ENCODE assay signal across 22 cellular contexts in the genomic region with DNA sequence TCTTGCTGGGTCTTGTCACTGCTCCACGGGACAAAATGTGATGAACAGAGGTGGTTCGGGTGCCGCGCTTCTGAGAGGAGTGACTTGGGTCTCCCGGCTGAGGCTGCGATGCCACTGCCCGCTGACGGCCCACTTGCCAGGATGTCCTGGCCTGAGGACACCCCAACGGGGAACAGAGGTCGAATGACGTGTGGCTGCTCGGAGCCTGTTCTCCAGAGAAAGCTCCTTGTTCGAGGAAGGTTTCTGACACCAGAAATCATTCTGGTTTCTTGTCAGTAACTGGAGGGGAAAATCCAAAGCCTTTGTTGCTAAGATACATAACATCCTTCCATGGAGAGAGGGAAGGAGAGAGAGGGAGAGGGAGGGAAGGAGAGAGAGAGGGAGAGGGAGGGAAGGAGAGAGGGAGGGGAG.
DNase-seq lines count a peak whose midpoint lies in the region; ATAC-seq and TF ChIP-seq lines count a peak whose summit lies in the region.
"Had no signal": no experiment of that assay in that cellular context is flagged by ENCODE, and none has a peak within 500 bp of the region (broad histone marks: within the 10 kb centered on the region; RNA-seq: fewer than 3 reads in every experiment).

No MANE protein-coding gene starts in this region.

- TF ChIP-seq RAD21 in neural cell (conservative IDR thresholded peaks at IDR 0.05), result no peak

- H3K9me2 ChIP-seq in neural cell (ENCODE audit: insufficient read depth, low read length), result no peaks in the 10 kb centered on the region

- no peak for ATAC-seq in HG02852 (IDR thresholded peaks at IDR 0.05; ENCODE audit: unreplicated experiment)
- ATAC-seq: A549; activated naive CD8-positive, alpha-beta T cell treated with anti-CD3 and anti-CD28 coated beads, Interleukin-2, amount 50 U/mL, for 24 hours; left ventricle myocardium superior had no signal

- H3K4me3 ChIP-seq in neural cell (ENCODE audit: low read length) (peak overlapping the region; percentile 33), uterus (no peak overlapping the region)
- H3K4me3 ChIP-seq: A549, coronary artery, stomach had no signal

- no peak for TF ChIP-seq POLR2A in uterus (IDR thresholded peaks at IDR 0.05)

- no peaks in the 10 kb centered on the region for H3K9me3 ChIP-seq in neural cell (ENCODE audit: low read length)
- H3K9me3 ChIP-seq in uterus, result no peaks in the 10 kb centered on the region
- H3K9me3 ChIP-seq: A549 had no signal

- peak overlapping the region; percentile 16 for H2AFZ ChIP-seq in neural cell (ENCODE audit: low read depth, low read length)

- TF ChIP-seq CTCF in neural cell (IDR thresholded peaks at IDR 0.05; ENCODE audit: poor library complexity, severe bottlenecking), result no peak
- no peak for TF ChIP-seq CTCF in uterus (IDR thresholded peaks at IDR 0.05)

- no peaks in the 10 kb centered on the region for H3K79me2 ChIP-seq in neural cell (replicated peaks; ENCODE audit: insufficient read depth, low read length)

- no peaks in the 10 kb centered on the region for H3K36me3 ChIP-seq in neural cell (ENCODE audit: insufficient read depth, low read length)
- H3K36me3 ChIP-seq in uterus, result no peaks in the 10 kb centered on the region
- H3K36me3 ChIP-seq: brain microvascular endothelial cell, stomach, WERI-Rb-1 had no signal

- DNase-seq in activated CD4-positive, CD25-positive, alpha-beta regulatory T cell treated with anti-CD3 and anti-CD28 coated beads, Interleukin-2, amount 50 U/mL, for 72 hours, result peak; percentile 15
- DNase-seq in activated CD4-positive, CD25-positive, alpha-beta regulatory T cell (lab: John Stamatoyannopoulos, UW), result no peak
- DNase-seq in foreskin melanocyte, result peak; percentile 41
- no peak for DNase-seq in uterus
- no peak for DNase-seq in stimulated activated CD4-positive, alpha-beta T cell treated with anti-CD3 and anti-CD28 coated beads, Interleukin-12 subunit alpha, Interleukin-12 subunit beta, amount 100 ng/mL, for 4 hours
- no peak for DNase-seq in NCI-H345 treated with DMSO at 0.1 percent for 48 hours (lab: John Stamatoyannopoulos, UW; ENCODE audit: unreplicated experiment)
- DNase-seq: activated CD4-positive, alpha-beta T cell treated with anti-CD3 and anti-CD28 coated beads, Interleukin-2, amount 50 U/mL, for 48 hours; activated gamma-delta T cell; activated naive CD8-positive, alpha-beta T cell treated with anti-CD3 and anti-CD28 coated beads, Interleukin-2, amount 50 U/mL, for 24 hours; brain microvascular endothelial cell; EL; left ventricle myocardium superior; NCI-H1092 treated with DMSO at 0.1 percent for 48 hours; NCI-H2081 treated with DMSO at 0.1 percent for 48 hours; NCI-H524 treated with DMSO at 0.1 percent for 48 hours; stomach; trophoblast cell; WERI-Rb-1 had no signal

- H3K4me2 ChIP-seq in neural cell (ENCODE audit: low read length), result no peak overlapping the region
- H3K4me2 ChIP-seq: A549 had no signal

- H3K27me3 ChIP-seq in neural cell (ENCODE audit: insufficient read depth, low read depth, low read length) (no peaks in the 10 kb centered on the region), uterus (no peaks in the 10 kb centered on the region)
- H3K27me3 ChIP-seq: brain microvascular endothelial cell had no signal

- TF ChIP-seq EP300 in neural cell (conservative IDR thresholded peaks at IDR 0.05; ENCODE audit: poor library complexity, severe bottlenecking), result no peak

- peak overlapping the region; percentile 43 for H3K9ac ChIP-seq in neural cell (ENCODE audit: low read length)

- no peaks in the 10 kb centered on the region for H4K20me1 ChIP-seq in neural cell (ENCODE audit: insufficient read depth)

- no peaks in the 10 kb centered on the region for H3K4me1 ChIP-seq in uterus
- H3K4me1 ChIP-seq: A549, stomach had no signal

- peak overlapping the region; percentile 65 for H3K27ac ChIP-seq in neural cell (ENCODE audit: low read length)
- peak overlapping the region; percentile 49 to 61 for H3K27ac ChIP-seq in uterus
- H3K27ac ChIP-seq: A549, brain microvascular endothelial cell, coronary artery, stomach, WERI-Rb-1 had no signal

- intact Hi-C loops in uterus (cut with DNase I; ENCODE audit: low total_unique reads), result no loop called here

- no peaks in the 10 kb centered on the region for H3F3A ChIP-seq in neural cell (ENCODE audit: insufficient read depth, low read length, poor library complexity, severe bottlenecking)

TF ChIP-seq in neural cell, 6 proteins besides CTCF, POLR2A, EP300 and RAD21:
- TF ChIP-seq POLR2AphosphoS5 (IDR thresholded peaks at IDR 0.05) (no peak), TAF1 (IDR thresholded peaks at IDR 0.05; ENCODE audit: low read depth) (no peak), EZH2 (IDR thresholded peaks at IDR 0.05; ENCODE audit: borderline replicate concordance, insufficient read depth, low read length, poor library complexity, severe bottlenecking) (no peak), REST (IDR thresholded peaks at IDR 0.05; ENCODE audit: borderline replicate concordance) (no peak), MXI1 (conservative IDR thresholded peaks at IDR 0.05; ENCODE audit: poor library complexity, severe bottlenecking) (no peak), SMC3 (conservative IDR thresholded peaks at IDR 0.05; ENCODE audit: poor library complexity) (no peak)

Comparison
In these comparisons a context has a peak if more than half of its experiments do, and no peak if none do; other contexts are left out.
1. DNase-seq: peak in activated CD4-positive, CD25-positive, alpha-beta regulatory T cell treated with anti-CD3 and anti-CD28 coated beads, Interleukin-2, amount 50 U/mL, for 72 hours (single experiment) and foreskin melanocyte (single experiment); none in activated CD4-positive, CD25-positive, alpha-beta regulatory T cell (0 of 4), uterus (0 of 2), stimulated activated CD4-positive, alpha-beta T cell treated with anti-CD3 and anti-CD28 coated beads, Interleukin-12 subunit alpha, Interleukin-12 subunit beta, amount 100 ng/mL, for 4 hours (single experiment) and NCI-H345 treated with DMSO at 0.1 percent for 48 hours (single experiment).